15 cellular contexts compared by ENCODE assay signal in the genomic region with DNA sequence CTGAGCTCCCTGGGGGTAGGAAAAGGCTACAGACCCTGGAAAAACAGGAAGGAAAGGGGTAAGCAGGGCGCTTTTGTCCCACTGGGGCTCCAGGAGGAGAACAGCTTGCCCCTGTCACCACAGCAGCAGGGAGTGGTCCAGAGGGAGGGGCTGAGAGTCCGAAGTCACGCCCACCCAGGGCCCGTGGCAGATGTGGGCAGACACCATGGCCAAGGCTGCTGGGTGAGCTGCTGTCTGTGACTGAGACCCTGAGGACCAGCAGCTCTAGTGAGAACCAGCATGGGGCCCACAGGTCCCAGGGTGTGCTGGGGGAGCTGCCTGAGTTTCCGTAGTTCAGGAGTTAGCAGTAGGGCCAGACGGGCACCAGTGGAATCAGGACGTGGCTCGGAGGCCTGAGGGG.
DNase-seq lines count a peak whose midpoint lies in the region; ATAC-seq, FAIRE-seq and TF ChIP-seq lines count a peak whose summit lies in the region.
"Had no signal": no experiment of that assay in that cellular context is flagged by ENCODE, and none has a peak within 500 bp of the region (broad histone marks: within the 10 kb centered on the region; RNA-seq: fewer than 3 reads in every experiment).

No MANE protein-coding gene starts in this region.

- peak; percentile 42 for ATAC-seq in DND-41 (ENCODE audit: insufficient read depth, low read depth)
- no peak for ATAC-seq in effector memory CD8-positive, alpha-beta T cell (replicated peaks)
- ATAC-seq: GM12878, HCT116 had no signal

- H3F3A ChIP-seq in neural progenitor cell (ENCODE audit: low read depth): no peaks in the 10 kb centered on the region

- H3K4me3 Mint-ChIP-seq in effector memory CD8-positive, alpha-beta T cell: no peak overlapping the region
- H3K4me3 Mint-ChIP-seq in neural progenitor cell: no peak overlapping the region

- peaks cover 5% of the 10 kb centered on the region for H3K36me3 Mint-ChIP-seq in effector memory CD8-positive, alpha-beta T cell (ENCODE audit: insufficient read depth)
- no peaks in the 10 kb centered on the region for H3K36me3 Mint-ChIP-seq in neural progenitor cell
- H3K36me3 Mint-ChIP-seq: IgD-negative memory B cell had no signal

- no peaks in the 10 kb centered on the region for H3K27me3 ChIP-seq in DND-41 (ENCODE audit: insufficient read depth, low read length, poor library complexity)
- H3K27me3 ChIP-seq in neural progenitor cell: no peaks in the 10 kb centered on the region

- TF ChIP-seq CTCF in DND-41 (IDR thresholded peaks at IDR 0.05; ENCODE audit: borderline replicate concordance, extremely low read depth, low read length, poor library complexity, severe bottlenecking) (no peak), neural progenitor cell (IDR thresholded peaks at IDR 0.05) (no peak)

- H2AFZ ChIP-seq in DND-41 (ENCODE audit: low read depth, low read length): 0 out of 2 replicates have a peak overlapping the region, but pooled peaks have one; percentile 42
- H2AFZ ChIP-seq in neural progenitor cell (replicated peaks): no peak overlapping the region

- peaks cover 14 to 19% of the 10 kb centered on the region in 2 donors for H3K4me1 Mint-ChIP-seq in effector memory CD8-positive, alpha-beta T cell (ENCODE audit: low read depth in 2 of 2)
- peaks cover 21% of the 10 kb centered on the region for H3K4me1 Mint-ChIP-seq in neural progenitor cell

- no peak for FAIRE-seq in HTR-8/SVneo (lab: Jason Lieb, UNC)
- FAIRE-seq: GM12878 had no signal

- no peaks in the 10 kb centered on the region for H3K79me2 ChIP-seq in DND-41 (ENCODE audit: insufficient read depth, low read length)
- H3K79me2 ChIP-seq in neural progenitor cell (ENCODE audit: low read depth): no peaks in the 10 kb centered on the region

- H3K27me3 Mint-ChIP-seq in effector memory CD8-positive, alpha-beta T cell: peaks cover 0 to 11% of the 10 kb centered on the region in 2 donors
- no peaks in the 10 kb centered on the region for H3K27me3 Mint-ChIP-seq in neural progenitor cell (ENCODE audit: insufficient read depth, low read depth)

- peak overlapping the region; percentile 59 to 71 for H3K27ac Mint-ChIP-seq in effector memory CD8-positive, alpha-beta T cell
- peak overlapping the region; percentile 65 for H3K27ac Mint-ChIP-seq in neural progenitor cell
- H3K27ac Mint-ChIP-seq: IgD-negative memory B cell had no signal

- H3K4me2 ChIP-seq in DND-41 (ENCODE audit: insufficient read depth, low read length): no peak overlapping the region
- H3K4me2 ChIP-seq in neural progenitor cell: no peak overlapping the region

- 0 out of 2 replicates have a peak overlapping the region, but pooled peaks have one; percentile 6 for H3K9ac ChIP-seq in DND-41 (ENCODE audit: low read depth, low read length)
- H3K9ac ChIP-seq in neural progenitor cell: no peak overlapping the region

- DNase-seq in NCI-H524 (lab: John Stamatoyannopoulos, UW) (peak; percentile 1 to 55), NCI-H524 treated with DMSO at 0.1 percent for 48 hours (lab: John Stamatoyannopoulos, UW) (no peak), DND-41 (peak; percentile 38), neural progenitor cell (ENCODE audit: low spot score) (no peak), HTR-8/SVneo (ENCODE audit: insufficient read length, low spot score) (no peak), putamen (ENCODE audit: low spot score) (no peak), NCI-H128 (lab: John Stamatoyannopoulos, UW; ENCODE audit: unreplicated experiment) (no peak)
- DNase-seq in effector memory CD8-positive, alpha-beta T cell: no peak
- DNase-seq: Calu3, NCI-H1436 treated with DMSO at 0.1 percent for 48 hours, NCI-H774, SIG-M5 had no signal

- H3K27ac ChIP-seq in DND-41 (ENCODE audit: low read length) (peak overlapping the region; percentile 59), neural progenitor cell (no peak overlapping the region)

- H3K4me3 ChIP-seq in DND-41 (ENCODE audit: low read depth in 1 of 2, low read length in 2 of 2): no peak overlapping the region
- no peak overlapping the region for H3K4me3 ChIP-seq in neural progenitor cell
- H3K4me3 ChIP-seq: GM12878 had no signal

- H3K9me3 ChIP-seq in DND-41 (ENCODE audit: insufficient read depth, low read length, severe bottlenecking): no peaks in the 10 kb centered on the region
- H3K9me3 ChIP-seq in neural progenitor cell (ENCODE audit: low read depth): no peaks in the 10 kb centered on the region

- no peaks in the 10 kb centered on the region for H4K20me1 ChIP-seq in DND-41 (ENCODE audit: insufficient read depth, low read length)
- no peaks in the 10 kb centered on the region for H4K20me1 ChIP-seq in neural progenitor cell (ENCODE audit: low read depth)

- H3K4me1 ChIP-seq in DND-41 (ENCODE audit: insufficient read depth, low read length) (peaks cover 41% of the 10 kb centered on the region), neural progenitor cell (no peaks in the 10 kb centered on the region)

- H3K9me3 Mint-ChIP-seq in effector memory CD8-positive, alpha-beta T cell: no peaks in the 10 kb centered on the region
- H3K9me3 Mint-ChIP-seq in neural progenitor cell: peaks cover 8% of the 10 kb centered on the region
- H3K9me3 Mint-ChIP-seq: IgD-negative memory B cell had no signal

- H3K36me3 ChIP-seq in DND-41 (ENCODE audit: insufficient read depth, low read length) (no peaks in the 10 kb centered on the region), neural progenitor cell (no peaks in the 10 kb centered on the region)

Comparison
In these comparisons a context has a peak if more than half of its experiments do, and no peak if none do; other contexts are left out.
1. DNase-seq: peak in NCI-H524 (2 of 2) and DND-41 (single experiment); none in NCI-H524 treated with DMSO at 0.1 percent for 48 hours (single experiment), effector memory CD8-positive, alpha-beta T cell (0 of 3), neural progenitor cell (single experiment), HTR-8/SVneo (single experiment), putamen (single experiment) and NCI-H128 (single experiment).